ENCODE assay signal across 19 cellular contexts in genomic region chr16:17023606-17024005, GRCh38.
"Had no signal": no experiment of that assay in that cellular context is flagged by ENCODE, and none has a peak within 500 bp of the region (broad histone marks: within the 10 kb centered on the region; RNA-seq: fewer than 3 reads in every experiment).

No MANE protein-coding gene starts in this region.

- H3K4me2 ChIP-seq: smooth muscle cell had no signal

- H3K9me3 ChIP-seq: gastrocnemius medialis, mucosa of descending colon, ovary, right atrium auricular region, thoracic aorta, transverse colon had no signal

- ATAC-seq: effector memory CD8-positive, alpha-beta T cell; gastrocnemius medialis; left lobe of liver; mucosa of descending colon; naive thymus-derived CD8-positive, alpha-beta T cell had no signal

- H3K27me3 ChIP-seq: gastrocnemius medialis, ovary, right atrium auricular region, transverse colon had no signal

- H3K36me3 ChIP-seq: esophagus muscularis mucosa, gastrocnemius medialis, ovary, right atrium auricular region, stomach, thoracic aorta, transverse colon had no signal

- H3K4me3 ChIP-seq: esophagus muscularis mucosa, gastrocnemius medialis, mucosa of descending colon, ovary, right atrium auricular region, smooth muscle cell, stomach, thoracic aorta, transverse colon had no signal

- H3K4me1 ChIP-seq: esophagus muscularis mucosa, gastrocnemius medialis, right atrium auricular region, stomach had no signal

- H3K27ac ChIP-seq: epithelial cell of prostate, esophagus muscularis mucosa, gastrocnemius medialis, ovary, right atrium auricular region, stomach, thoracic aorta, transverse colon had no signal

- DNase-seq: effector memory CD8-positive, alpha-beta T cell; gastrocnemius medialis; glutamatergic neuron; islet precursor cell; mammary epithelial cell; mucosa of descending colon; naive thymus-derived CD8-positive, alpha-beta T cell; nucleus accumbens; ovary; stimulated activated CD4-positive, alpha-beta T cell treated with anti-CD3 and anti-CD28 coated beads, Interleukin-2, amount 100 ng/mL, for 48 hours; stomach; substantia nigra; transverse colon had no signal
